ENCODE assay signal across 15 cellular contexts in genomic region chr20:63967330-63968135, GRCh38. TPM values are rescaled to one million over a fixed set of nuclear protein-coding genes. Genes with fewer than 3 reads are reported as not detected.
DNase-seq lines count a peak whose midpoint lies in the region; ATAC-seq and TF ChIP-seq lines count a peak whose summit lies in the region.
"Had no signal": no experiment of that assay in that cellular context is flagged by ENCODE, and none has a peak within 500 bp of the region (broad histone marks: within the 10 kb centered on the region; RNA-seq: fewer than 3 reads in every experiment).

No MANE protein-coding gene starts in this region.

- WGBS in esophagus squamous epithelium, 2 donors, result 93 to 98% methylated on average over 6 to 7 of the region's 28 CpGs

- no peak overlapping the region for H3K27ac ChIP-seq in esophagus squamous epithelium
- H3K27ac ChIP-seq: epithelial cell of prostate had no signal

- H3K9ac ChIP-seq in adipocyte (ENCODE audit: low read length), result peak overlapping the region; percentile 91

- no peak overlapping the region for H3K27ac Mint-ChIP-seq in activated naive CD4-positive, alpha-beta T cell treated with anti-CD3 and anti-CD28 coated beads, Interleukin-2, amount 10 ng/mL, durations not matched to agents 7 days and 5 days
- H3K27ac Mint-ChIP-seq in mesothelial cell of epicardium, result no peak overlapping the region
- H3K27ac Mint-ChIP-seq: stimulated activated naive CD8-positive, alpha-beta T cell treated with anti-CD3 and anti-CD28 coated beads, Interleukin-15, Interleukin-2, amounts not matched to agents 100 ng/mL and 50 ng/mL, for 24 hours had no signal

- H3K4me1 Mint-ChIP-seq in activated naive CD4-positive, alpha-beta T cell treated with anti-CD3 and anti-CD28 coated beads, Interleukin-2, amount 10 ng/mL, durations not matched to agents 7 days and 5 days, result peaks cover 22% of the 10 kb centered on the region
- H3K4me1 Mint-ChIP-seq in mesothelial cell of epicardium, result peaks cover 8% of the 10 kb centered on the region

- peaks cover 16% of the 10 kb centered on the region for H3K4me1 ChIP-seq in adipocyte (ENCODE audit: control insufficient read depth, insufficient read depth, low read length)
- peaks cover 15 to 26% (median 17%) of the 10 kb centered on the region in 3 donors for H3K4me1 ChIP-seq in esophagus squamous epithelium

- peak overlapping the region; percentile 7 for H3K4me3 Mint-ChIP-seq in activated naive CD4-positive, alpha-beta T cell treated with anti-CD3 and anti-CD28 coated beads, Interleukin-2, amount 10 ng/mL, durations not matched to agents 7 days and 5 days
- H3K4me3 Mint-ChIP-seq in mesothelial cell of epicardium, result peak overlapping the region; percentile 75

- no peaks in the 10 kb centered on the region for H3K9me3 ChIP-seq in adipocyte (ENCODE audit: control insufficient read depth, low read length)
- H3K9me3 ChIP-seq in esophagus squamous epithelium, result no peaks in the 10 kb centered on the region

- intact Hi-C loops in esophagus squamous epithelium (cut with DNase I), result no loop called here

- peaks cover 5% of the 10 kb centered on the region for H3K36me3 Mint-ChIP-seq in activated naive CD4-positive, alpha-beta T cell treated with anti-CD3 and anti-CD28 coated beads, Interleukin-2, amount 10 ng/mL, durations not matched to agents 7 days and 5 days
- H3K36me3 Mint-ChIP-seq in mesothelial cell of epicardium, result peaks cover 9% of the 10 kb centered on the region

- no peak for ATAC-seq in stimulated activated naive CD8-positive, alpha-beta T cell treated with anti-CD3 and anti-CD28 coated beads, Interleukin-15, Interleukin-2, amounts not matched to agents 100 U/mL and 50 U/mL, for 24 hours

- TF ChIP-seq CTCF in mesothelial cell of epicardium (IDR thresholded peaks at IDR 0.05; ENCODE audit: unreplicated experiment) (no peak), esophagus squamous epithelium (IDR thresholded peaks at IDR 0.05) (no peak)

- CTCF ChIA-PET in activated naive CD4-positive, alpha-beta T cell treated with anti-CD3 and anti-CD28 coated beads, Interleukin-2, amount 10 ng/mL, durations not matched to agents 7 days and 5 days (lab: Charles Lee), result interaction anchor here (1.3 to 1.7 kb wide), 2 partner anchors 13 to 71 kb away, joined by 4 to 6 read pairs; no protein-coding TSS in a partner anchor

- no peaks in the 10 kb centered on the region for H3K9me3 Mint-ChIP-seq in activated naive CD4-positive, alpha-beta T cell treated with anti-CD3 and anti-CD28 coated beads, Interleukin-2, amount 10 ng/mL, durations not matched to agents 7 days and 5 days
- no peaks in the 10 kb centered on the region for H3K9me3 Mint-ChIP-seq in mesothelial cell of epicardium
- H3K9me3 Mint-ChIP-seq: stimulated activated naive CD8-positive, alpha-beta T cell treated with anti-CD3 and anti-CD28 coated beads, Interleukin-15, Interleukin-2, amounts not matched to agents 100 ng/mL and 50 ng/mL, for 24 hours had no signal

- H3K27me3 Mint-ChIP-seq in activated naive CD4-positive, alpha-beta T cell treated with anti-CD3 and anti-CD28 coated beads, Interleukin-2, amount 10 ng/mL, durations not matched to agents 7 days and 5 days, result peaks cover 19% of the 10 kb centered on the region
- no peaks in the 10 kb centered on the region for H3K27me3 Mint-ChIP-seq in mesothelial cell of epicardium (ENCODE audit: low read depth)
- H3K27me3 Mint-ChIP-seq: stimulated activated naive CD8-positive, alpha-beta T cell treated with anti-CD3 and anti-CD28 coated beads, Interleukin-15, Interleukin-2, amounts not matched to agents 100 ng/mL and 50 ng/mL, for 24 hours had no signal

- no peak overlapping the region for H3K4me3 ChIP-seq in adipocyte (ENCODE audit: low read length)
- H3K4me3 ChIP-seq in esophagus squamous epithelium, result no peak overlapping the region

- DNase-seq in activated naive CD4-positive, alpha-beta T cell treated with anti-CD3 and anti-CD28 coated beads, Interleukin-2, amount 10 ng/mL, durations not matched to agents 7 days and 5 days, result peak; percentile 17
- DNase-seq in activated naive CD4-positive, alpha-beta T cell treated with Interleukin-2 at 50 U/mL for 16 hours, result no peak
- DNase-seq in adipocyte (ENCODE audit: low read depth) (no peak), mesothelial cell of epicardium (ENCODE audit: low spot score in 2 of 2, unreplicated experiment in 2 of 2) (no peak), esophagus squamous epithelium (lab: John Stamatoyannopoulos, UW) (no peak), NOMO-1 (lab: John Stamatoyannopoulos, UW; ENCODE audit: unreplicated experiment in 2 of 2) (no peak), GDM1 (lab: John Stamatoyannopoulos, UW) (no peak)
- peak; percentile 2 for DNase-seq in stimulated activated naive CD8-positive, alpha-beta T cell treated with anti-CD3 and anti-CD28 coated beads, Interleukin-15, Interleukin-2, amounts not matched to agents 100 U/mL and 50 U/mL, for 24 hours
- DNase-seq: amniotic stem cell; GOT3; NCI-H1105 treated with DMSO at 0.1 percent for 48 hours; NK-92 treated with Interleukin-12 subunit alpha and Interleukin-12 subunit beta, amount 100 ng/mL, for 24 hours; SHP77 had no signal

- H3K36me3 ChIP-seq in adipocyte (ENCODE audit: control insufficient read depth, insufficient read depth, low read length, severe bottlenecking) (peaks cover 36% of the 10 kb centered on the region), esophagus squamous epithelium (peaks cover 23 to 45% (median 36%) of the 10 kb centered on the region in 3 donors)

- TF ChIP-seq POLR2A in esophagus squamous epithelium (IDR thresholded peaks at IDR 0.05), result no peak

- H3K27me3 ChIP-seq in adipocyte (replicated peaks; ENCODE audit: control insufficient read depth, insufficient read depth, low read length), result no peaks in the 10 kb centered on the region
- no peaks in the 10 kb centered on the region for H3K27me3 ChIP-seq in esophagus squamous epithelium

RNA-seq across cellular contexts. Expression of gene ZNF512B, which starts 2.2 kb away (rescaled TPM):
- 60.0 to 62.0 TPM (median 61.0 TPM) in 3 replicates for total RNA-seq in mesothelial cell of epicardium
- total RNA-seq in esophagus squamous epithelium, result 10 to 100 TPM; 10.7 to 17.6 (median 14.2) TPM

RNA-seq across cellular contexts. Expression of gene UCKL1, which starts 11.3 kb away (rescaled TPM):
- 56.8 to 60.0 TPM (median 58.0 TPM) in 3 replicates for total RNA-seq in mesothelial cell of epicardium
- total RNA-seq in esophagus squamous epithelium, result 10 to 100 TPM; 23.1 to 38.0 (median 25.6) TPM

RNA-seq across cellular contexts. Expression of gene SAMD10, which starts 11.9 kb away (rescaled TPM):
- total RNA-seq in mesothelial cell of epicardium, result 10.3 to 11.7 TPM (median 11.4 TPM) in 3 replicates
- total RNA-seq in esophagus squamous epithelium, result 10 to 100 TPM in 1 of 4 donors, 1 to 10 TPM in 3; 5.1 to 15.9 (median 6.8) TPM

RNA-seq across cellular contexts. Expression of gene PRPF6, which starts 13.4 kb away (rescaled TPM):
- total RNA-seq in mesothelial cell of epicardium (65.2 to 68.2 TPM (median 65.9 TPM) in 3 replicates), esophagus squamous epithelium (10 to 100 TPM; 34.1 to 57.4 (median 45.8) TPM)

Comparison
In these comparisons a context has a peak if more than half of its experiments do, and no peak if none do; other contexts are left out.
1. DNase-seq: peak in activated naive CD4-positive, alpha-beta T cell treated with anti-CD3 and anti-CD28 coated beads, Interleukin-2, amount 10 ng/mL, durations not matched to agents 7 days and 5 days (single experiment) and stimulated activated naive CD8-positive, alpha-beta T cell treated with anti-CD3 and anti-CD28 coated beads, Interleukin-15, Interleukin-2, amounts not matched to agents 100 U/mL and 50 U/mL, for 24 hours (single experiment); none in activated naive CD4-positive, alpha-beta T cell treated with Interleukin-2 at 50 U/mL for 16 hours (single experiment), adipocyte (single experiment), mesothelial cell of epicardium (0 of 2), esophagus squamous epithelium (single experiment), NOMO-1 (0 of 2) and GDM1 (single experiment).